ENCODE assay signal across 8 cellular contexts in the genomic region with DNA sequence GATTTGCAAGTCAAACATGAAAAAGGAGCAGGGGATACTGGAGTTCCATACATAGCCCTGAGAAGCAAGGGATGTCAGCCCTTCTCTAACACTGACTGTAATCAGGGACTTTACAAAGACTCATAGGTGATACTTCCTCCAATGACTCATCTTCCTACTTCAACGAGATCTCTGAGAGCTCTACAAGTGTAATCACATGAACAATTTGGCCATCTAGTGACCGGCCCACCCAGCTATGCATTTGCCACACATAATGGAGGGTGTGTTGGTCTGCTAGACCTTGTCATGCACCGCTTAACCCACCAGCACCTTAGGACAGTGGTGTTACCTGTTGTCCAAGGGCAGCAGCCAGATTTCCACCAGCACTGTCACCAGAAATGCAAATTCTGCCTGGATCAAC.
A peak's percentile ranks its signal among the peaks of the same experiment; 100 is the strongest.
DNase-seq lines count a peak whose midpoint lies in the region; ATAC-seq lines count a peak whose summit lies in the region.

No MANE protein-coding gene starts in this region.

- H4K12ac ChIP-seq in trophoblast cell (ENCODE audit: low read depth, low read length) = no peak overlapping the region

- no peak overlapping the region for H3K4ac ChIP-seq in trophoblast cell (ENCODE audit: low read depth, low read length)

- no peak overlapping the region for H3K14ac ChIP-seq in trophoblast cell (ENCODE audit: low read length)

- intact Hi-C loops in activated CD4-positive, alpha-beta T cell treated with anti-CD3 and anti-CD28 coated beads for 36 hours (cut with DNase I, micrococcal nuclease) = no loop called here

- POLR2A ChIA-PET in activated CD4-positive, alpha-beta T cell treated with anti-CD3 and anti-CD28 coated beads for 36 hours (lab: Charles Lee) = no interaction called here
- POLR2A ChIA-PET in activated CD4-positive, alpha-beta T cell treated with anti-CD3 and anti-CD28 coated beads, Interleukin-2, amount 10 ng/mL, durations not matched to agents 7 days and 5 days (lab: Charles Lee) = no interaction called here
- POLR2A ChIA-PET in naive thymus-derived CD8-positive, alpha-beta T cell (lab: Charles Lee) = no interaction called here

- H3K27ac Mint-ChIP-seq in activated CD4-positive, alpha-beta T cell treated with anti-CD3 and anti-CD28 coated beads for 36 hours = no peak overlapping the region
- H3K27ac Mint-ChIP-seq in activated CD4-positive, alpha-beta T cell treated with anti-CD3 and anti-CD28 coated beads, Interleukin-2, amount 10 ng/mL, durations not matched to agents 7 days and 5 days = no peak overlapping the region
- no peak overlapping the region for H3K27ac Mint-ChIP-seq in naive thymus-derived CD8-positive, alpha-beta T cell

- H3K4me1 Mint-ChIP-seq in activated CD4-positive, alpha-beta T cell treated with anti-CD3 and anti-CD28 coated beads for 36 hours = peaks cover 2% of the 10 kb centered on the region
- peaks cover 4% of the 10 kb centered on the region for H3K4me1 Mint-ChIP-seq in activated CD4-positive, alpha-beta T cell treated with anti-CD3 and anti-CD28 coated beads, Interleukin-2, amount 10 ng/mL, durations not matched to agents 7 days and 5 days
- peaks cover 0 to 4% (median 0%) of the 10 kb centered on the region in 4 donors for H3K4me1 Mint-ChIP-seq in naive thymus-derived CD8-positive, alpha-beta T cell

- peak; percentile 19 for DNase-seq in activated CD4-positive, alpha-beta T cell treated with anti-CD3 and anti-CD28 coated beads for 36 hours
- no peak for DNase-seq in activated CD4-positive, alpha-beta T cell treated with anti-CD3 and anti-CD28 coated beads, Interleukin-2, amount 10 ng/mL, durations not matched to agents 7 days and 5 days
- DNase-seq in RKO (ENCODE audit: low spot score) = peak; percentile 57
- peak; percentile 61 to 63 for DNase-seq in trophoblast cell
- DNase-seq in SHP77 (lab: John Stamatoyannopoulos, UW) = no peak
- no peak for DNase-seq in naive thymus-derived CD8-positive, alpha-beta T cell
- no peak for DNase-seq in NCI-H748 treated with DMSO at 0.1 percent for 48 hours (lab: John Stamatoyannopoulos, UW)

- no peaks in the 10 kb centered on the region for H3K9me3 ChIP-seq in trophoblast cell (ENCODE audit: insufficient read depth, low read depth, low read length)

- H2BK12ac ChIP-seq in trophoblast cell (ENCODE audit: low read length) = no peak overlapping the region

- H3K27me3 Mint-ChIP-seq in activated CD4-positive, alpha-beta T cell treated with anti-CD3 and anti-CD28 coated beads for 36 hours = no peaks in the 10 kb centered on the region
- no peaks in the 10 kb centered on the region for H3K27me3 Mint-ChIP-seq in activated CD4-positive, alpha-beta T cell treated with anti-CD3 and anti-CD28 coated beads, Interleukin-2, amount 10 ng/mL, durations not matched to agents 7 days and 5 days
- H3K27me3 Mint-ChIP-seq in naive thymus-derived CD8-positive, alpha-beta T cell = no peaks in the 10 kb centered on the region

- H2AK5ac ChIP-seq in trophoblast cell (ENCODE audit: low read length) = no peak overlapping the region

- H3K4me3 ChIP-seq in trophoblast cell (ENCODE audit: low read depth, low read length) = no peak overlapping the region

- H3K4me1 ChIP-seq in trophoblast cell (ENCODE audit: control insufficient read depth in 1 of 2, insufficient read depth in 2 of 2, low read length in 2 of 2) = no peaks in the 10 kb centered on the region

- H4K8ac ChIP-seq in trophoblast cell (ENCODE audit: low read depth, low read length) = no peak overlapping the region

- no peak overlapping the region for H2AFZ ChIP-seq in trophoblast cell (ENCODE audit: insufficient read depth, low read length, poor library complexity)

- H4K91ac ChIP-seq in trophoblast cell (ENCODE audit: low read depth, low read length) = no peak overlapping the region

- peak; percentile 100 for ATAC-seq in activated CD4-positive, alpha-beta T cell treated with anti-CD3 and anti-CD28 coated beads for 36 hours
- peak; percentile 94 for ATAC-seq in HG02763 (IDR thresholded peaks at IDR 0.05; ENCODE audit: unreplicated experiment)
- ATAC-seq in naive thymus-derived CD8-positive, alpha-beta T cell = no peak

- H3K9me3 Mint-ChIP-seq in activated CD4-positive, alpha-beta T cell treated with anti-CD3 and anti-CD28 coated beads for 36 hours (ENCODE audit: low read depth) = no peaks in the 10 kb centered on the region
- H3K9me3 Mint-ChIP-seq in activated CD4-positive, alpha-beta T cell treated with anti-CD3 and anti-CD28 coated beads, Interleukin-2, amount 10 ng/mL, durations not matched to agents 7 days and 5 days = no peaks in the 10 kb centered on the region
- no peaks in the 10 kb centered on the region for H3K9me3 Mint-ChIP-seq in naive thymus-derived CD8-positive, alpha-beta T cell

- no peaks in the 10 kb centered on the region for H3K79me1 ChIP-seq in trophoblast cell (ENCODE audit: low read length)

- no peaks in the 10 kb centered on the region for H3K36me3 Mint-ChIP-seq in activated CD4-positive, alpha-beta T cell treated with anti-CD3 and anti-CD28 coated beads for 36 hours (ENCODE audit: low read depth)
- no peaks in the 10 kb centered on the region for H3K36me3 Mint-ChIP-seq in activated CD4-positive, alpha-beta T cell treated with anti-CD3 and anti-CD28 coated beads, Interleukin-2, amount 10 ng/mL, durations not matched to agents 7 days and 5 days (ENCODE audit: low read depth)
- peaks cover 9 to 42% (median 22%) of the 10 kb centered on the region in 3 donors for H3K36me3 Mint-ChIP-seq in naive thymus-derived CD8-positive, alpha-beta T cell

- H2BK120ac ChIP-seq in trophoblast cell (ENCODE audit: insufficient read depth, low read length, poor library complexity) = no peak overlapping the region

- H3K4me2 ChIP-seq in trophoblast cell (ENCODE audit: low read length) = no peak overlapping the region

- H3K36me3 ChIP-seq in trophoblast cell (ENCODE audit: control insufficient read depth in 1 of 2, insufficient read depth in 2 of 2, low read length in 2 of 2) = no peaks in the 10 kb centered on the region

- no peak overlapping the region for H3K9ac ChIP-seq in trophoblast cell (ENCODE audit: low read length)

- no peak overlapping the region for H3K18ac ChIP-seq in trophoblast cell (ENCODE audit: low read length)

- no peak overlapping the region for H2BK5ac ChIP-seq in trophoblast cell (ENCODE audit: low read depth, low read length, poor library complexity)

- H3K4me3 Mint-ChIP-seq in activated CD4-positive, alpha-beta T cell treated with anti-CD3 and anti-CD28 coated beads for 36 hours = no peak overlapping the region
- H3K4me3 Mint-ChIP-seq in activated CD4-positive, alpha-beta T cell treated with anti-CD3 and anti-CD28 coated beads, Interleukin-2, amount 10 ng/mL, durations not matched to agents 7 days and 5 days = no peak overlapping the region
- H3K4me3 Mint-ChIP-seq in naive thymus-derived CD8-positive, alpha-beta T cell = no peak overlapping the region

- no peaks in the 10 kb centered on the region for H3K27me3 ChIP-seq in trophoblast cell (ENCODE audit: insufficient read depth, low read length)

- no peaks in the 10 kb centered on the region for H3K79me2 ChIP-seq in trophoblast cell (ENCODE audit: control insufficient read depth, insufficient read depth, low read length, poor library complexity)

- WGBS in trophoblast cell (ENCODE audit: extremely low coverage, insufficient coverage, insufficient read length) = no CpG with 5 or more reads among the region's 3 CpGs

- no peak overlapping the region for H3K27ac ChIP-seq in trophoblast cell (ENCODE audit: low read depth, low read length)

- CTCF ChIA-PET in activated CD4-positive, alpha-beta T cell treated with anti-CD3 and anti-CD28 coated beads for 36 hours (lab: Charles Lee) = interaction anchor here (2.1 kb wide), 1 partner anchor 174 kb away, joined by 8 read pairs; no protein-coding TSS in a partner anchor
- CTCF ChIA-PET in activated CD4-positive, alpha-beta T cell treated with anti-CD3 and anti-CD28 coated beads, Interleukin-2, amount 10 ng/mL, durations not matched to agents 7 days and 5 days (lab: Charles Lee) = interaction anchor here (0.6 kb wide), 1 partner anchor 15 kb away, joined by 3 read pairs; no protein-coding TSS in a partner anchor

- no peak overlapping the region for H3K23ac ChIP-seq in trophoblast cell (ENCODE audit: low read length)

Comparison
In these comparisons a context has a peak if more than half of its experiments do, and no peak if none do; other contexts are left out.
1. DNase-seq: peak in activated CD4-positive, alpha-beta T cell treated with anti-CD3 and anti-CD28 coated beads for 36 hours (single experiment), RKO (single experiment) and trophoblast cell (2 of 2); none in activated CD4-positive, alpha-beta T cell treated with anti-CD3 and anti-CD28 coated beads, Interleukin-2, amount 10 ng/mL, durations not matched to agents 7 days and 5 days (single experiment), SHP77 (0 of 2), naive thymus-derived CD8-positive, alpha-beta T cell (0 of 10) and NCI-H748 treated with DMSO at 0.1 percent for 48 hours (single experiment).
2. ATAC-seq: peak in activated CD4-positive, alpha-beta T cell treated with anti-CD3 and anti-CD28 coated beads for 36 hours (single experiment) and HG02763 (single experiment); none in naive thymus-derived CD8-positive, alpha-beta T cell (0 of 2).